Comparison of ENCODE assay signal across 10 cellular contexts in genomic region chr4:1795304-1796195, GRCh38. TPM values are rescaled to one million over a fixed set of nuclear protein-coding genes. Genes with fewer than 3 reads are reported as not detected.
A peak's percentile ranks its signal among the peaks of the same experiment; 100 is the strongest.
DNase-seq lines count a peak whose midpoint lies in the region; ATAC-seq and TF ChIP-seq lines count a peak whose summit lies in the region.
"Had no signal": no experiment of that assay in that cellular context is flagged by ENCODE, and none has a peak within 500 bp of the region (broad histone marks: within the 10 kb centered on the region; RNA-seq: fewer than 3 reads in every experiment).

No MANE protein-coding gene starts in this region.

- no peaks in the 10 kb centered on the region for H3K27me3 Mint-ChIP-seq in Caco-2 (ENCODE audit: insufficient read depth, unreplicated experiment)
- peaks cover 13% of the 10 kb centered on the region for H3K27me3 Mint-ChIP-seq in activated CD4-positive, alpha-beta T cell treated with anti-CD3 and anti-CD28 coated beads for 36 hours

- ATAC-seq in HG03565 (IDR thresholded peaks at IDR 0.05; ENCODE audit: unreplicated experiment), result no peak
- ATAC-seq in activated CD4-positive, alpha-beta T cell treated with anti-CD3 and anti-CD28 coated beads for 36 hours, result no peak

- H3K36me3 ChIP-seq in Caco-2 (ENCODE audit: control insufficient read depth, insufficient read depth, low read length) (peaks cover 4% of the 10 kb centered on the region), iPS-15b (ENCODE audit: control insufficient read depth, insufficient read depth, low read length) (peaks cover 15% of the 10 kb centered on the region), parathyroid adenoma (ENCODE audit: control insufficient read depth, insufficient read depth, low read length) (no peaks in the 10 kb centered on the region)

- peak overlapping the region; percentile 31 for H3K4me2 ChIP-seq in parathyroid adenoma (ENCODE audit: low read length)

- H3K9me3 ChIP-seq in Caco-2 (no peaks in the 10 kb centered on the region), iPS-15b (ENCODE audit: control insufficient read depth, insufficient read depth, low read length) (no peaks in the 10 kb centered on the region), parathyroid adenoma (ENCODE audit: control insufficient read depth, low read length) (no peaks in the 10 kb centered on the region)

- CTCF ChIA-PET in Caco-2 (lab: Charles Lee), result interaction anchor here (0.6 to 4.4 kb wide), 11 partner anchors 13 to 1140 kb away, joined by 3 to 35 read pairs (median 5); no protein-coding TSS in a partner anchor
- CTCF ChIA-PET in RWPE1 (lab: Yijun Ruan, JAX), result interaction anchor here (1.8 to 2.2 kb wide), 2 partner anchors 14 to 48 kb away, joined by 8 to 12 read pairs; no protein-coding TSS in a partner anchor
- CTCF ChIA-PET in activated CD4-positive, alpha-beta T cell treated with anti-CD3 and anti-CD28 coated beads for 36 hours (lab: Charles Lee), result interaction anchor here (1.0 to 1.6 kb wide), 2 partner anchors 102 kb away, joined by 6 read pairs; no protein-coding TSS in a partner anchor

- H3K4me1 ChIP-seq in Caco-2, result peaks cover 36% of the 10 kb centered on the region
- H3K4me1 ChIP-seq in iPS-15b (ENCODE audit: control insufficient read depth, insufficient read depth, low read length), result peaks cover 2% of the 10 kb centered on the region
- H3K4me1 ChIP-seq in parathyroid adenoma, result no peaks in the 10 kb centered on the region

- H3K4me3 ChIP-seq in Caco-2 (ENCODE audit: low read depth, low read length), result peak overlapping the region; percentile 73
- peak overlapping the region; percentile 32 for H3K4me3 ChIP-seq in iPS-15b (ENCODE audit: low read depth, low read length)
- H3K4me3 ChIP-seq in parathyroid adenoma (ENCODE audit: low read depth, low read length), result no peak overlapping the region

- H3K9ac ChIP-seq in iPS-15b (ENCODE audit: low read depth, low read length) (no peak overlapping the region), parathyroid adenoma (no peak overlapping the region)

- peak overlapping the region; percentile 91 for H3K27ac ChIP-seq in RWPE1
- H3K27ac ChIP-seq in parathyroid adenoma, result no peak overlapping the region

- POLR2A ChIA-PET in Caco-2 (lab: Charles Lee), result interaction anchor here (0.6 to 2.6 kb wide), 6 partner anchors 14 to 1462 kb away, joined by 3 to 11 read pairs (median 6); partner anchors contain the start of genes SLBP, TACC3 and TMEM129
- POLR2A ChIA-PET in RWPE1 (lab: Yijun Ruan, JAX; ENCODE audit: low non-redundant PET), result no interaction called here
- POLR2A ChIA-PET in activated CD4-positive, alpha-beta T cell treated with anti-CD3 and anti-CD28 coated beads for 36 hours (lab: Charles Lee), result no interaction called here

- H3K27me3 ChIP-seq in Caco-2 (replicated peaks; ENCODE audit: control insufficient read depth, insufficient read depth, low read length), result no peaks in the 10 kb centered on the region
- H3K27me3 ChIP-seq in iPS-15b (ENCODE audit: control insufficient read depth, insufficient read depth, low read length), result peaks cover 17% of the 10 kb centered on the region
- peaks cover 3% of the 10 kb centered on the region for H3K27me3 ChIP-seq in parathyroid adenoma (ENCODE audit: control insufficient read depth, insufficient read depth, low read length)

- peaks cover 40% of the 10 kb centered on the region for H3K36me3 Mint-ChIP-seq in Caco-2 (ENCODE audit: insufficient read depth, unreplicated experiment)
- no peaks in the 10 kb centered on the region for H3K36me3 Mint-ChIP-seq in activated CD4-positive, alpha-beta T cell treated with anti-CD3 and anti-CD28 coated beads for 36 hours (ENCODE audit: low read depth)

- TF ChIP-seq CTCF in Caco-2 (IDR thresholded peaks at IDR 0.05; ENCODE audit: insufficient read depth in 1 of 2, low read depth in 1 of 2, low read length in 1 of 2, severe bottlenecking in 1 of 2, unreplicated experiment in 1 of 2) (no peak), RWPE1 (conservative IDR thresholded peaks at IDR 0.05; ENCODE audit: low read depth) (no peak), parathyroid adenoma (IDR thresholded peaks at IDR 0.05) (no peak)

- no TSS peak for BruUV-seq in Caco-2 (replicated peaks; lab: Mats Ljungman, UMichigan)

- peak overlapping the region; percentile 68 for H3K4me3 Mint-ChIP-seq in Caco-2 (ENCODE audit: unreplicated experiment)
- H3K4me3 Mint-ChIP-seq in activated CD4-positive, alpha-beta T cell treated with anti-CD3 and anti-CD28 coated beads for 36 hours, result no peak overlapping the region

- H3K9me3 Mint-ChIP-seq in Caco-2 (ENCODE audit: unreplicated experiment), result no peaks in the 10 kb centered on the region
- H3K9me3 Mint-ChIP-seq in activated CD4-positive, alpha-beta T cell treated with anti-CD3 and anti-CD28 coated beads for 36 hours (ENCODE audit: low read depth), result no peaks in the 10 kb centered on the region

- H2AFZ ChIP-seq in parathyroid adenoma, result no peak overlapping the region

- H3K4me1 Mint-ChIP-seq in Caco-2 (ENCODE audit: low read depth, unreplicated experiment), result peaks cover 6% of the 10 kb centered on the region
- no peaks in the 10 kb centered on the region for H3K4me1 Mint-ChIP-seq in activated CD4-positive, alpha-beta T cell treated with anti-CD3 and anti-CD28 coated beads for 36 hours

- intact Hi-C loops in Caco-2 (cut with micrococcal nuclease; ENCODE audit: unreplicated experiment), result loop anchor here (1.0 to 2.0 kb wide), 3 partner anchors 15 to 61 kb away; partner anchors contain the start of gene LETM1
- intact Hi-C loops in activated CD4-positive, alpha-beta T cell treated with anti-CD3 and anti-CD28 coated beads for 36 hours (cut with DNase I, micrococcal nuclease), result loop anchor here in 1 of 2 experiments (5.0 kb wide), 1 partner anchor 398 kb away; no protein-coding TSS in a partner anchor

- peak overlapping the region; percentile 81 for H3K27ac Mint-ChIP-seq in Caco-2 (ENCODE audit: unreplicated experiment)
- H3K27ac Mint-ChIP-seq in activated CD4-positive, alpha-beta T cell treated with anti-CD3 and anti-CD28 coated beads for 36 hours, result no peak overlapping the region

- DNase-seq in Caco-2, result peak; percentile 83 to 87
- no peak for DNase-seq in RWPE1 (ENCODE audit: low spot score)
- DNase-seq in NCI-H510A (lab: John Stamatoyannopoulos, UW), result no peak
- DNase-seq in SW480 (ENCODE audit: low spot score), result no peak
- no peak for DNase-seq in activated CD4-positive, alpha-beta T cell treated with anti-CD3 and anti-CD28 coated beads for 36 hours
- DNase-seq: activated CD4-positive, alpha-beta T cell treated with anti-CD3 and anti-CD28 coated beads, Interleukin-2, amount 50 U/mL, for 4 hours; KBM-7 had no signal

- no peaks in the 10 kb centered on the region for H3K79me2 ChIP-seq in parathyroid adenoma

RNA-seq across cellular contexts. Expression of gene FGFR3, which starts 2.5 kb away (rescaled TPM):
- 112 and 132 TPM in 2 replicates for total RNA-seq in Caco-2 (2022)
- total RNA-seq in activated CD4-positive, alpha-beta T cell treated with anti-CD3 and anti-CD28 coated beads for 36 hours, result under 1 TPM in 1 of 2 experiments, not detected in 1; 0.11 TPM

Comparison
In these comparisons a context has a peak if more than half of its experiments do, and no peak if none do; other contexts are left out.
1. DNase-seq: peak in Caco-2 (2 of 2); none in RWPE1 (single experiment), NCI-H510A (single experiment), SW480 (single experiment) and activated CD4-positive, alpha-beta T cell treated with anti-CD3 and anti-CD28 coated beads for 36 hours (single experiment).
2. RNA of gene FGFR3, which starts 2.5 kb away (total RNA-seq): 112 to 132 TPM in Caco-2; 0.11 TPM in activated CD4-positive, alpha-beta T cell treated with anti-CD3 and anti-CD28 coated beads for 36 hours; every median in the first group is over 100 times any median in the second.